Comparison of ENCODE assay signal across 35 cellular contexts in genomic region chr2:71330155-71330554, GRCh38. TPM values are rescaled to one million over a fixed set of nuclear protein-coding genes. Genes with fewer than 3 reads are reported as not detected.
A peak's percentile ranks its signal among the peaks of the same experiment; 100 is the strongest.
DNase-seq lines count a peak whose midpoint lies in the region; ATAC-seq, FAIRE-seq and TF ChIP-seq lines count a peak whose summit lies in the region.
"Had no signal": no experiment of that assay in that cellular context is flagged by ENCODE, and none has a peak within 500 bp of the region (broad histone marks: within the 10 kb centered on the region; RNA-seq: fewer than 3 reads in every experiment).

No MANE protein-coding gene starts in this region.

- H3K14ac ChIP-seq in IMR-90 (replicated peaks; ENCODE audit: low read depth, low read length): no peak overlapping the region

- no peak for FAIRE-seq in K562 (lab: Jason Lieb, UNC)
- FAIRE-seq: endometrium, kidney, TTC549 had no signal

- H3K79me2 ChIP-seq in K562 (ENCODE audit: control insufficient read depth, insufficient read depth, low read length): peaks cover 36% of the 10 kb centered on the region

- peaks cover 14% of the 10 kb centered on the region for H3K27me3 ChIP-seq in CD4-positive, CD25-positive, alpha-beta regulatory T cell (ENCODE audit: control insufficient read depth, insufficient read depth, low read length)
- peaks cover 7% of the 10 kb centered on the region for H3K27me3 ChIP-seq in IMR-90 (ENCODE audit: control insufficient read depth, insufficient read depth, low read length)
- H3K27me3 ChIP-seq in K562 (ENCODE audit: control insufficient read depth in 2 of 2, insufficient read depth in 2 of 2, low read length in 2 of 2): no peaks in the 10 kb centered on the region
- H3K27me3 ChIP-seq: BLaER1 treated with 17β-estradiol and CSF1 and Interleukin-3, amounts not matched to agents 10 nM and 100 nM; esophagus muscularis mucosa; foreskin keratinocyte; heart right ventricle; ovary; right atrium auricular region; suprapubic skin; upper lobe of right lung had no signal

- H3K27me3 Mint-ChIP-seq in CD4-positive, CD25-positive, alpha-beta regulatory T cell: peaks cover 11% of the 10 kb centered on the region
- no peaks in the 10 kb centered on the region for H3K27me3 Mint-ChIP-seq in natural killer cell treated with Interleukin-12 subunit alpha and Interleukin-12 subunit beta and Interleukin-15 and Interleukin-18, amount 100 ng/mL, for 72 hours

- H2BK15ac ChIP-seq in IMR-90 (ENCODE audit: low read depth, low read length): no peak overlapping the region

- no peak for DNase-seq in CD4-positive, CD25-positive, alpha-beta regulatory T cell
- DNase-seq in IMR-90: no peak
- DNase-seq in K562 (ENCODE audit: extremely low read depth in 1 of 4, low spot score in 3 of 4): no peak
- no peak for DNase-seq in natural killer cell treated with Interleukin-12 subunit alpha and Interleukin-12 subunit beta and Interleukin-15 and Interleukin-18, amount 100 ng/mL, for 72 hours (ENCODE audit: low spot score)
- DNase-seq in NCI-H2029 treated with DMSO at 0.1 percent for 48 hours (lab: John Stamatoyannopoulos, UW): no peak
- DNase-seq in NCI-H2107 (lab: John Stamatoyannopoulos, UW): no peak
- DNase-seq: activated CD4-positive, alpha-beta memory T cell treated with anti-CD3 and anti-CD28 coated beads, Interleukin-2, amount 10 ng/mL, durations not matched to agents 7 days and 5 days; activated effector memory CD4-positive, alpha-beta T cell treated with Interleukin-2 at 50 U/mL for 16 hours; central memory CD4-positive, alpha-beta T cell; dermis blood vessel endothelial cell; DND-41; foreskin keratinocyte; GF-D8; GM23248; heart right ventricle; KBM-7; kidney; left ventricle myocardium superior; NCI-H1105; NCI-H187; NCI-H524 treated with DMSO at 0.1 percent for 48 hours; ovary; stimulated activated naive CD4-positive, alpha-beta T cell treated with Interleukin-2 at 50 U/mL for 16 hours; upper lobe of right lung had no signal

- H3K4me1 ChIP-seq in CD4-positive, CD25-positive, alpha-beta regulatory T cell (ENCODE audit: control insufficient read depth, insufficient read depth, low read length, poor library complexity, severe bottlenecking): peaks cover 29% of the 10 kb centered on the region
- H3K4me1 ChIP-seq in IMR-90 (ENCODE audit: control insufficient read depth, insufficient read depth, low read length) (no peaks in the 10 kb centered on the region), K562 (replicated peaks in 1 of 2; ENCODE audit: control insufficient read depth in 2 of 2, insufficient read depth in 2 of 2, low read length in 2 of 2) (peaks cover 4 to 6% of the 10 kb centered on the region in 2 experiments; a peak in 3 of 5 replicates)

- in situ Hi-C loops in IMR-90 (cut with MboI; ENCODE audit: low sequenced_read_pairs): no loop called here
- in situ Hi-C loops in K562 (cut with MboI): no loop called here

- dilution Hi-C loops in IMR-90 (cut with HindIII; ENCODE audit: low sequenced_read_pairs, unreplicated experiment): no loop called here

- BruUV-seq in IMR-90 (replicated peaks; lab: Mats Ljungman, UMichigan) (no TSS peak), K562 (replicated peaks; lab: Mats Ljungman, UMichigan) (no TSS peak)

- H3K27ac ChIP-seq in CD4-positive, CD25-positive, alpha-beta regulatory T cell (ENCODE audit: insufficient read depth, low read length, poor library complexity, severe bottlenecking): no peak overlapping the region
- H3K27ac ChIP-seq in IMR-90 (ENCODE audit: insufficient read depth, low read length): no peak overlapping the region
- H3K27ac ChIP-seq in K562 (ENCODE audit: extremely low read depth, low read depth, low read length): no peak overlapping the region
- H3K27ac ChIP-seq: BLaER1 treated with 17β-estradiol and CSF1 and Interleukin-3, amounts not matched to agents 10 nM and 100 nM; esophagus muscularis mucosa; foreskin keratinocyte; GM23248; heart right ventricle; ovary; right atrium auricular region; suprapubic skin; upper lobe of right lung had no signal

- no peak for TF ChIP-seq EP300 in K562 (IDR thresholded peaks at IDR 0.05; ENCODE audit: low read length)

- peaks cover 0 to 1% (median 0%) of the 10 kb centered on the region in 7 donors for H3K9me3 Mint-ChIP-seq in CD4-positive, CD25-positive, alpha-beta regulatory T cell
- no peaks in the 10 kb centered on the region for H3K9me3 Mint-ChIP-seq in natural killer cell treated with Interleukin-12 subunit alpha and Interleukin-12 subunit beta and Interleukin-15 and Interleukin-18, amount 100 ng/mL, for 72 hours
- H3K9me3 Mint-ChIP-seq: activated CD4-positive, alpha-beta memory T cell treated with anti-CD3 and anti-CD28 coated beads, Interleukin-2, amount 10 ng/mL, durations not matched to agents 7 days and 5 days; T-helper 1 cell treated with Interleukin-12 subunit alpha and Interleukin-12 subunit beta and Interleukin-4 antibody, amounts not matched to agents 30 μg/mL and 1 μg/mL, for 36 hours had no signal

- ATAC-seq in CD4-positive, CD25-positive, alpha-beta regulatory T cell (ENCODE audit: low read depth in 2 of 2): no peak
- ATAC-seq in IMR-90 (ENCODE audit: low read depth) (no peak), K562 (no peak), GM18909 (IDR thresholded peaks at IDR 0.05; ENCODE audit: poor library complexity, unreplicated experiment) (no peak), GM18517 (IDR thresholded peaks at IDR 0.05; ENCODE audit: unreplicated experiment) (no peak)
- no peak for ATAC-seq in natural killer cell treated with Interleukin-12 subunit alpha and Interleukin-12 subunit beta and Interleukin-15 and Interleukin-18, amount 100 ng/mL, for 72 hours
- ATAC-seq: activated CD4-positive, CD25-positive, alpha-beta regulatory T cell treated with anti-CD3 and anti-CD28 coated beads, Interleukin-2, amount 50 U/mL, for 24 hours; foreskin keratinocyte; heart right ventricle; left ventricle myocardium superior; upper lobe of right lung had no signal

- peak overlapping the region in 1 of 3 donors; percentile 18 for H3K27ac Mint-ChIP-seq in CD4-positive, CD25-positive, alpha-beta regulatory T cell
- peak overlapping the region in 1 of 2 donors; percentile 32 for H3K27ac Mint-ChIP-seq in natural killer cell treated with Interleukin-12 subunit alpha and Interleukin-12 subunit beta and Interleukin-15 and Interleukin-18, amount 100 ng/mL, for 72 hours
- H3K27ac Mint-ChIP-seq: activated CD4-positive, alpha-beta memory T cell treated with anti-CD3 and anti-CD28 coated beads, Interleukin-2, amount 10 ng/mL, durations not matched to agents 7 days and 5 days; T-helper 1 cell treated with Interleukin-12 subunit alpha and Interleukin-12 subunit beta and Interleukin-4 antibody, amounts not matched to agents 30 μg/mL and 1 μg/mL, for 36 hours had no signal

- POLR2A ChIA-PET in IMR-90 (lab: Charles Lee; ENCODE audit: unreplicated experiment): no interaction called here
- POLR2A ChIA-PET in K562 (lab: Yijun Ruan, JAX): interaction anchor here (0.6 to 1.3 kb wide), 2 partner anchors 11 to 17 kb away, joined by 3 to 6 read pairs; no protein-coding TSS in a partner anchor

- TF ChIP-seq POLR2A in IMR-90 (IDR thresholded peaks at IDR 0.05; ENCODE audit: low read depth, low read length): no peak
- no peak for TF ChIP-seq POLR2A in K562 (conservative IDR thresholded peaks at IDR 0.05)

- peaks cover 8% of the 10 kb centered on the region for H3K36me3 Mint-ChIP-seq in CD4-positive, CD25-positive, alpha-beta regulatory T cell
- H3K36me3 Mint-ChIP-seq in natural killer cell treated with Interleukin-12 subunit alpha and Interleukin-12 subunit beta and Interleukin-15 and Interleukin-18, amount 100 ng/mL, for 72 hours: peaks cover 27% of the 10 kb centered on the region

- CTCF ChIA-PET in IMR-90 (lab: Yijun Ruan, JAX): interaction anchor here (0.7 to 3.8 kb wide), 2 partner anchors 30 to 180 kb away, joined by 3 to 24 read pairs; no protein-coding TSS in a partner anchor
- CTCF ChIA-PET in K562 (lab: Yijun Ruan, JAX; ENCODE audit: low intra/inter-chr PET ratio): no interaction called here

- H3K79me1 ChIP-seq in IMR-90 (ENCODE audit: low read depth in 1 of 2, low read length in 2 of 2): peaks cover 9 to 21% of the 10 kb centered on the region in 2 experiments; a peak in 2 of 4 replicates

- H2BK5ac ChIP-seq in IMR-90 (ENCODE audit: low read depth, low read length, poor library complexity, severe bottlenecking): no peak overlapping the region

- H3K4me1 Mint-ChIP-seq in CD4-positive, CD25-positive, alpha-beta regulatory T cell: peaks cover 19 to 30% (median 23%) of the 10 kb centered on the region in 4 donors
- H3K4me1 Mint-ChIP-seq in natural killer cell treated with Interleukin-12 subunit alpha and Interleukin-12 subunit beta and Interleukin-15 and Interleukin-18, amount 100 ng/mL, for 72 hours (ENCODE audit: low read depth in 2 of 2): peaks cover 22 to 39% of the 10 kb centered on the region in 2 donors

- H3K9ac ChIP-seq in IMR-90 (ENCODE audit: low read depth, low read length): no peak overlapping the region
- no peak overlapping the region for H3K9ac ChIP-seq in K562 (ENCODE audit: insufficient read depth in 1 of 2, low read depth in 2 of 2, low read length in 2 of 2)
- H3K9ac ChIP-seq: BLaER1 treated with 17β-estradiol and CSF1 and Interleukin-3, amounts not matched to agents 10 nM and 100 nM; GM23248 had no signal

- peak overlapping the region in 3 of 4 donors; percentile 79 to 99 (median 95) for H3K4me3 Mint-ChIP-seq in CD4-positive, CD25-positive, alpha-beta regulatory T cell
- peak overlapping the region; percentile 53 for H3K4me3 Mint-ChIP-seq in natural killer cell treated with Interleukin-12 subunit alpha and Interleukin-12 subunit beta and Interleukin-15 and Interleukin-18, amount 100 ng/mL, for 72 hours
- H3K4me3 Mint-ChIP-seq: T-helper 1 cell treated with Interleukin-12 subunit alpha and Interleukin-12 subunit beta and Interleukin-4 antibody, amounts not matched to agents 30 μg/mL and 1 μg/mL, for 36 hours had no signal

- no peak overlapping the region for H2AK5ac ChIP-seq in IMR-90 (ENCODE audit: low read depth, low read length)

- peaks cover 0 to 4% of the 10 kb centered on the region in 2 experiments for H3K9me3 ChIP-seq in CD4-positive, CD25-positive, alpha-beta regulatory T cell (ENCODE audit: control insufficient read depth in 2 of 2, low read length in 2 of 2)
- no peaks in the 10 kb centered on the region; the same call in 1 of the 2 replicates for H3K9me3 ChIP-seq in IMR-90 (ENCODE audit: control insufficient read depth, insufficient read depth, low read length)
- H3K9me3 ChIP-seq in K562 (replicated peaks; ENCODE audit: control insufficient read depth, insufficient read depth, low read depth, low read length): no peaks in the 10 kb centered on the region
- H3K9me3 ChIP-seq: esophagus muscularis mucosa, ovary, right atrium auricular region, suprapubic skin, upper lobe of right lung had no signal

- H2AFZ ChIP-seq in IMR-90 (replicated peaks; ENCODE audit: low read length, poor library complexity): no peak overlapping the region
- H2AFZ ChIP-seq in K562 (ENCODE audit: low read depth, low read length): no peak overlapping the region
- H2AFZ ChIP-seq: GM23248 had no signal

- H4K5ac ChIP-seq in IMR-90 (ENCODE audit: low read depth, low read length): no peak overlapping the region

- no peak overlapping the region for H3K4ac ChIP-seq in IMR-90 (ENCODE audit: low read depth, low read length)

- no peak overlapping the region for H3K56ac ChIP-seq in IMR-90 (ENCODE audit: extremely low read depth, insufficient read depth, low read length)

- TF ChIP-seq RAD21 in IMR-90 (IDR thresholded peaks at IDR 0.05; ENCODE audit: low read length): no peak
- no peak for TF ChIP-seq RAD21 in K562 (CRISPR knock-in tag; conservative IDR thresholded peaks at IDR 0.05 in 1 of 2, IDR thresholded peaks at IDR 0.05 in 1 of 2)

- no peak overlapping the region for H2BK20ac ChIP-seq in IMR-90 (ENCODE audit: low read depth, low read length)

- H3K4me3 ChIP-seq in CD4-positive, CD25-positive, alpha-beta regulatory T cell (ENCODE audit: low read depth, low read length): no peak overlapping the region
- H3K4me3 ChIP-seq in IMR-90 (ENCODE audit: insufficient read depth, low read depth, low read length) (no peak overlapping the region), K562 (no peak overlapping the region)
- H3K4me3 ChIP-seq: BLaER1 treated with 17β-estradiol and CSF1 and Interleukin-3, amounts not matched to agents 10 nM and 100 nM; esophagus muscularis mucosa; GM23248; ovary; right atrium auricular region; smooth muscle cell; suprapubic skin; upper lobe of right lung had no signal

- no peak overlapping the region for H4K8ac ChIP-seq in IMR-90 (ENCODE audit: low read depth in 2 of 2, low read length in 2 of 2)

- H3K4me2 ChIP-seq in IMR-90 (ENCODE audit: low read depth, low read length) (no peak overlapping the region), K562 (ENCODE audit: insufficient read depth, low read length) (no peak overlapping the region)
- H3K4me2 ChIP-seq: BLaER1 treated with 17β-estradiol and CSF1 and Interleukin-3, amounts not matched to agents 10 nM and 100 nM; smooth muscle cell had no signal

- H3K9me1 ChIP-seq in IMR-90 (ENCODE audit: insufficient read depth, low read length) (peaks cover 3% of the 10 kb centered on the region; the same call in 1 of the 2 replicates), K562 (ENCODE audit: control insufficient read depth, insufficient read depth, low read length) (no peaks in the 10 kb centered on the region)

- H2BK120ac ChIP-seq in IMR-90 (ENCODE audit: low read depth, low read length): no peak overlapping the region

- H4K91ac ChIP-seq in IMR-90 (ENCODE audit: insufficient read depth, low read depth, low read length): no peak overlapping the region

- peaks cover 17% of the 10 kb centered on the region for H4K20me1 ChIP-seq in IMR-90 (ENCODE audit: insufficient read depth, low read length)
- no peaks in the 10 kb centered on the region for H4K20me1 ChIP-seq in K562 (replicated peaks; ENCODE audit: control insufficient read depth, insufficient read depth, low read length)

- H3K23ac ChIP-seq in IMR-90 (ENCODE audit: low read depth, low read length): no peak overlapping the region

- peaks cover 3% of the 10 kb centered on the region for H3K36me3 ChIP-seq in CD4-positive, CD25-positive, alpha-beta regulatory T cell (ENCODE audit: control insufficient read depth, insufficient read depth, low read length)
- H3K36me3 ChIP-seq in IMR-90 (ENCODE audit: control insufficient read depth, insufficient read depth, low read length) (peaks cover 3% of the 10 kb centered on the region; the same call in 1 of the 2 replicates), K562 (ENCODE audit: control insufficient read depth, insufficient read depth, low read length) (peaks cover 17% of the 10 kb centered on the region)
- H3K36me3 ChIP-seq: esophagus muscularis mucosa, ovary, right atrium auricular region, suprapubic skin, upper lobe of right lung had no signal

- TF ChIP-seq CTCF in IMR-90 (conservative IDR thresholded peaks at IDR 0.05; ENCODE audit: low read depth, low read length) (no peak), K562 (IDR thresholded peaks at IDR 0.05 in 2 of 3, conservative IDR thresholded peaks at IDR 0.05 in 1 of 3; ENCODE audit: insufficient read depth in 2 of 3, low read depth in 1 of 3, low read length in 3 of 3) (no peak)

- intact Hi-C loops in IMR-90 (cut with micrococcal nuclease) (loop anchor here (10.0 kb wide), 1 partner anchor 195 kb away; the partner anchor contains the start of genes MCEE and MPHOSPH10), K562 (cut with micrococcal nuclease) (no loop called here)

- no peak overlapping the region for H3K18ac ChIP-seq in IMR-90 (ENCODE audit: low read depth, low read length)

- H2AK9ac ChIP-seq in IMR-90 (replicated peaks; ENCODE audit: low read depth, low read length, poor library complexity): no peak overlapping the region

RNA-seq across cellular contexts. Expression of gene ZNF638, which starts 1.4 kb away (rescaled TPM):
- total RNA-seq in CD4-positive, CD25-positive, alpha-beta regulatory T cell: 119 TPM
- polyA plus RNA-seq in CD4-positive, CD25-positive, alpha-beta regulatory T cell: 10 to 100 TPM; 32.6 to 47.2 (median 36.1) TPM
- total RNA-seq in IMR-90 (2012; rRNA removed) (129 and 142 TPM in 2 replicates), K562 (2014; rRNA removed) (87.9 and 98.8 TPM in 2 replicates), K562 (2014; rRNA removed; fragmentation: Illumina TruSeq; extraction: Trizol) (155 and 159 TPM in 2 replicates), K562 (2015; rRNA removed; fragmentation: Illumina TruSeq; extraction: Trizol) (151 and 165 TPM in 2 replicates), K562 (2021) (73.8 and 79.5 TPM in 2 replicates)
- polyA plus RNA-seq in IMR-90 (2012; rRNA removed) (39.9 and 46.4 TPM in 2 replicates), K562 (2011; rRNA removed) (67.2 and 110 TPM in 2 replicates), K562 (2014; fragmentation: Illumina TruSeq; extraction: Trizol) (71.8 and 113 TPM in 2 replicates), K562 (2014; fragmentation: Nextera tagmentation; extraction: Ambion mirVana) (10 to 100 TPM; 53.3 to 57.6 TPM), K562 (2014; rRNA removed) (79.3 and 82.5 TPM in 2 replicates)
- 4.2 and 7.9 TPM in 2 replicates for polyA plus RNA-seq in IMR-90 (2012; cell fraction: cytosol; rRNA removed)
- 10.7 and 129 TPM in 2 replicates for polyA plus RNA-seq in IMR-90 (2012; cell fraction: nucleus; rRNA removed; ENCODE audit: low replicate concordance)
- 174 and 623 TPM in 2 replicates for total RNA-seq in K562 (2011; cell fraction: chromatin; rRNA removed; ENCODE audit: low replicate concordance)
- total RNA-seq in K562 (2011; cell fraction: nucleolus; rRNA removed): 72.9 and 101 TPM in 2 replicates
- total RNA-seq in K562 (2011; cell fraction: nucleoplasm; rRNA removed): 171 and 220 TPM in 2 replicates
- 23.5 and 29.3 TPM in 2 replicates for polyA plus RNA-seq in K562 (2011; cell fraction: cytosol; rRNA removed)
- polyA plus RNA-seq in K562 (2011; cell fraction: nucleus; rRNA removed): 130 and 153 TPM in 2 replicates
- polyA plus RNA-seq in K562 (2012): 78.1 and 79.2 TPM in 2 replicates
- 305 and 364 TPM in 2 replicates for polyA minus RNA-seq in K562 (2011; rRNA and poly(A)+ RNA removed)
- polyA minus RNA-seq in K562 (2011; cell fraction: cytosol; rRNA and poly(A)+ RNA removed): 49.1 and 83.5 TPM in 2 replicates
- 224 and 279 TPM in 2 replicates for polyA minus RNA-seq in K562 (2011; cell fraction: nucleus; rRNA and poly(A)+ RNA removed)
- 100 to 1,000 TPM; 104 to 135 TPM for total RNA-seq in natural killer cell treated with Interleukin-12 subunit alpha and Interleukin-12 subunit beta and Interleukin-15 and Interleukin-18, amount 100 ng/mL, for 72 hours
